Comparison of ENCODE assay signal across 8 cellular contexts in the genomic region with DNA sequence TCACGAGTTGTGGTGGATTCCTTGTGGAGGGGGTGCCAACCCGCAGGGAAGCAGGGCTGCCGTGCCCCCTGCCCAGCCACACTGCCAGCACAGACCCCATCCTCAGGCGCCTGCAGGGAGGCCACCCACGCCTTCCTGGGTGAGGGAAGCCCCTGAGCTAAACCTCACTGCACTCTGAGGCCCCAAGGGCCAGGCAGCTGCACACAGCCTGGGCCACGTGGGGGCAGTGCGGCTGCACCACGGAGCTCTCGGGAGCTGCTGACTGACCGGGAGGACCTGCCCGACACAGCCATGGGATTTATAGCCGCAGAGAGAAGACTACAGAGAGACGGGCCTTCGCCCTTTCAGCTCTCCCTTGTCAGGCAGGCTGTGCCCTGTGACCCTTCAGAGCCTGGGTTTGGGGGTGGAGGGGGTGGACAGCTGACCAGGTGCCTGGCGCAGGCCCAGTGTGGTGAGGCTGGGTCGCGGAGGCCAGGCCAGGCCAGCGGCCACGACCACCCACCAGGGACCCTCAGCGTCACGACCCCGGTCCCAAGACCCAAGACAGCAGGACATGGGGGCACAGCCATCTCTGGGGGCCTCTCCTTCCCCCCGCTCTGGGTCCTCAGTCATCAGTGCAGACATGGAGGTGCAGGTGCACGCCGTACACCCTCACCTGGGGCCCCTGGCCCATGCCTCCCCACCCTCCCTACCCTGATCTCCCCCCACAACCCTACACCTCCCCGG. TPM values are rescaled to one million over a fixed set of nuclear protein-coding genes. Genes with fewer than 3 reads are reported as not detected.
DNase-seq lines count a peak whose midpoint lies in the region; ATAC-seq and TF ChIP-seq lines count a peak whose summit lies in the region.

No MANE protein-coding gene starts in this region.

- H3K27me3 ChIP-seq in BLaER1 treated with 17β-estradiol and CSF1 and Interleukin-3, amounts not matched to agents 10 nM and 100 nM: peaks cover 38 to 41% (median 40%) of the 10 kb centered on the region in 11 experiments

- POLR2A ChIA-PET in activated CD4-positive, alpha-beta T cell treated with anti-CD3 and anti-CD28 coated beads, Interleukin-2, amount 10 ng/mL, durations not matched to agents 7 days and 5 days (lab: Charles Lee): no interaction called here

- H3K4me1 ChIP-seq in BLaER1 treated with 17β-estradiol and CSF1 and Interleukin-3, amounts not matched to agents 10 nM and 100 nM: peaks cover 30 to 92% (median 85%) of the 10 kb centered on the region in 10 experiments

- TF ChIP-seq CTCF in foreskin fibroblast (IDR thresholded peaks at IDR 0.05; ENCODE audit: low read depth, low read length): peak; percentile 89

- H3K9me3 Mint-ChIP-seq in activated CD4-positive, alpha-beta T cell treated with anti-CD3 and anti-CD28 coated beads, Interleukin-2, amount 10 ng/mL, durations not matched to agents 7 days and 5 days: no peaks in the 10 kb centered on the region

- H3K4me3 ChIP-seq in BLaER1 treated with 17β-estradiol and CSF1 and Interleukin-3, amounts not matched to agents 10 nM and 100 nM: no peak overlapping the region
- no peak overlapping the region for H3K4me3 ChIP-seq in foreskin fibroblast (ENCODE audit: low read depth in 1 of 2, low read length in 2 of 2)

- H4K20me1 ChIP-seq in BLaER1 treated with 17β-estradiol and CSF1 and Interleukin-3, amounts not matched to agents 10 nM and 100 nM: peaks cover 52 to 94% (median 91%) of the 10 kb centered on the region in 11 experiments

- peak; percentile 71 for ATAC-seq in GM18517 (IDR thresholded peaks at IDR 0.05; ENCODE audit: unreplicated experiment)
- peak; percentile 69 for ATAC-seq in HG02870 (IDR thresholded peaks at IDR 0.05; ENCODE audit: unreplicated experiment)

- DNase-seq in NCI-H146 treated with DMSO at 0.1 percent for 48 hours (lab: John Stamatoyannopoulos, UW; ENCODE audit: unreplicated experiment) (peak; percentile 3), foreskin fibroblast (peak; percentile 76 to 93), retina (peak; percentile 80), NCI-H2107 (lab: John Stamatoyannopoulos, UW) (no peak)
- peak; percentile 47 for DNase-seq in activated CD4-positive, alpha-beta T cell treated with anti-CD3 and anti-CD28 coated beads, Interleukin-2, amount 10 ng/mL, durations not matched to agents 7 days and 5 days

- H3K27ac Mint-ChIP-seq in activated CD4-positive, alpha-beta T cell treated with anti-CD3 and anti-CD28 coated beads, Interleukin-2, amount 10 ng/mL, durations not matched to agents 7 days and 5 days: no peak overlapping the region

- peaks cover 13% of the 10 kb centered on the region for H3K27me3 Mint-ChIP-seq in activated CD4-positive, alpha-beta T cell treated with anti-CD3 and anti-CD28 coated beads, Interleukin-2, amount 10 ng/mL, durations not matched to agents 7 days and 5 days

- no peak overlapping the region for H3K27ac ChIP-seq in BLaER1 treated with 17β-estradiol and CSF1 and Interleukin-3, amounts not matched to agents 10 nM and 100 nM

- H3K9ac ChIP-seq in BLaER1 treated with 17β-estradiol and CSF1 and Interleukin-3, amounts not matched to agents 10 nM and 100 nM: peak overlapping the region in 1 of 11 experiments; percentile 10; a peak in 1 of 22 replicates

- H3K4me1 Mint-ChIP-seq in activated CD4-positive, alpha-beta T cell treated with anti-CD3 and anti-CD28 coated beads, Interleukin-2, amount 10 ng/mL, durations not matched to agents 7 days and 5 days: peaks cover 10% of the 10 kb centered on the region

- no peaks in the 10 kb centered on the region for H3K9me3 ChIP-seq in BLaER1 treated with 17β-estradiol and CSF1 and Interleukin-3, amounts not matched to agents 10 nM and 100 nM (replicated peaks in 1 of 11)

- CTCF ChIA-PET in activated CD4-positive, alpha-beta T cell treated with anti-CD3 and anti-CD28 coated beads, Interleukin-2, amount 10 ng/mL, durations not matched to agents 7 days and 5 days (lab: Charles Lee): interaction anchor here (1.0 to 1.9 kb wide), 10 partner anchors 31 to 157 kb away, joined by 3 to 8 read pairs (median 4); no protein-coding TSS in a partner anchor

- peaks cover 5% of the 10 kb centered on the region for H3K36me3 Mint-ChIP-seq in activated CD4-positive, alpha-beta T cell treated with anti-CD3 and anti-CD28 coated beads, Interleukin-2, amount 10 ng/mL, durations not matched to agents 7 days and 5 days (ENCODE audit: low read depth)

- H3K36me3 ChIP-seq in BLaER1 treated with 17β-estradiol and CSF1 and Interleukin-3, amounts not matched to agents 10 nM and 100 nM: peaks cover 8 to 46% (median 30%) of the 10 kb centered on the region in 11 experiments; a peak in 19 of 22 replicates

- H3K4me3 Mint-ChIP-seq in activated CD4-positive, alpha-beta T cell treated with anti-CD3 and anti-CD28 coated beads, Interleukin-2, amount 10 ng/mL, durations not matched to agents 7 days and 5 days: no peak overlapping the region

- peak overlapping the region; percentile 32 to 91 (median 73); a peak in 21 of 22 replicates for H3K4me2 ChIP-seq in BLaER1 treated with 17β-estradiol and CSF1 and Interleukin-3, amounts not matched to agents 10 nM and 100 nM

RNA-seq across cellular contexts. Expression of a gene that starts 4.3 kb away (rescaled TPM):
- 10 to 100 TPM; 28.3 to 34.9 TPM for total RNA-seq in activated CD4-positive, alpha-beta T cell treated with anti-CD3 and anti-CD28 coated beads, Interleukin-2, amount 10 ng/mL, durations not matched to agents 7 days and 5 days

RNA-seq across cellular contexts. Expression of a gene that starts 45.8 kb away (rescaled TPM):
- total RNA-seq in activated CD4-positive, alpha-beta T cell treated with anti-CD3 and anti-CD28 coated beads, Interleukin-2, amount 10 ng/mL, durations not matched to agents 7 days and 5 days: 100 to 1,000 TPM in 1 of 2 experiments, 10 to 100 TPM in 1; 87.9 to 100 TPM
